1 cellular context compared by ENCODE assay signal in genomic region chr11:68043349-68044144, GRCh38.
TF ChIP-seq lines count a peak whose summit lies in the region.

No MANE protein-coding gene starts in this region.

TF ChIP-seq in K562, 482 proteins besides CTCF, POLR2A, EP300 and RAD21 (continued from another document and continues in another):
- TF ChIP-seq, protein P1, sequence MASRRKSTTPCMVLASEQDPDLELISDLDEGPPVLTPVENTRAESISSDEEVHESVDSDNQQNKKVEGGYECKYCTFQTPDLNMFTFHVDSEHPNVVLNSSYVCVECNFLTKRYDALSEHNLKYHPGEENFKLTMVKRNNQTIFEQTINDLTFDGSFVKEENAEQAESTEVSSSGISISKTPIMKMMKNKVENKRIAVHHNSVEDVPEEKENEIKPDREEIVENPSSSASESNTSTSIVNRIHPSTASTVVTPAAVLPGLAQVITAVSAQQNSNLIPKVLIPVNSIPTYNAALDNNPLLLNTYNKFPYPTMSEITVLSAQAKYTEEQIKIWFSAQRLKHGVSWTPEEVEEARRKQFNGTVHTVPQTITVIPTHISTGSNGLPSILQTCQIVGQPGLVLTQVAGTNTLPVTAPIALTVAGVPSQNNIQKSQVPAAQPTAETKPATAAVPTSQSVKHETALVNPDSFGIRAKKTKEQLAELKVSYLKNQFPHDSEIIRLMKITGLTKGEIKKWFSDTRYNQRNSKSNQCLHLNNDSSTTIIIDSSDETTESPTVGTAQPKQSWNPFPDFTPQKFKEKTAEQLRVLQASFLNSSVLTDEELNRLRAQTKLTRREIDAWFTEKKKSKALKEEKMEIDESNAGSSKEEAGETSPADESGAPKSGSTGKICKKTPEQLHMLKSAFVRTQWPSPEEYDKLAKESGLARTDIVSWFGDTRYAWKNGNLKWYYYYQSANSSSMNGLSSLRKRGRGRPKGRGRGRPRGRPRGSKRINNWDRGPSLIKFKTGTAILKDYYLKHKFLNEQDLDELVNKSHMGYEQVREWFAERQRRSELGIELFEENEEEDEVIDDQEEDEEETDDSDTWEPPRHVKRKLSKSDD (conservative IDR thresholded peaks at IDR 0.05; ENCODE audit: low read length) = no peak
- TF ChIP-seq STAT5A (IDR thresholded peaks at IDR 0.05; ENCODE audit: borderline replicate concordance, low read length) = peak; percentile 8; the same call in 1 of the 2 replicates
- TF ChIP-seq MGA (IDR thresholded peaks at IDR 0.05) = no peak; the same call in none of the 2 replicates
- peak in 1 of 2 experiments; percentile 49; a peak in 1 of 4 replicates for TF ChIP-seq ZNF639 (CRISPR knock-in tag; conservative IDR thresholded peaks at IDR 0.05 in 1 of 2, IDR thresholded peaks at IDR 0.05 in 1 of 2)
- TF ChIP-seq HDAC6 (IDR thresholded peaks at IDR 0.05; ENCODE audit: low read depth, low read length) = no peak
- TF ChIP-seq SP1 (CRISPR knock-in tag; IDR thresholded peaks at IDR 0.05) = peak; percentile 56; the same call in 1 of the 2 replicates
- TF ChIP-seq POLR2AphosphoS5 (IDR thresholded peaks at IDR 0.05; ENCODE audit: control insufficient read depth, insufficient read depth, low read depth, low read length) = peak; percentile 34; the same call in 1 of the 2 replicates
- TF ChIP-seq USF2 (CRISPR knock-in tag; IDR thresholded peaks at IDR 0.05) = peak; percentile 13; the same call in 1 of the 2 replicates
- TF ChIP-seq CBX3 (IDR thresholded peaks at IDR 0.05; ENCODE audit: borderline replicate concordance in 1 of 2, low read length in 2 of 2) = peak in 1 of 2 experiments; percentile 45; a peak in 1 of 3 replicates
- TF ChIP-seq CBX2 (IDR thresholded peaks at IDR 0.05; ENCODE audit: insufficient read depth, low read length, poor library complexity, severe bottlenecking) = no peak
- TF ChIP-seq, protein P2, sequence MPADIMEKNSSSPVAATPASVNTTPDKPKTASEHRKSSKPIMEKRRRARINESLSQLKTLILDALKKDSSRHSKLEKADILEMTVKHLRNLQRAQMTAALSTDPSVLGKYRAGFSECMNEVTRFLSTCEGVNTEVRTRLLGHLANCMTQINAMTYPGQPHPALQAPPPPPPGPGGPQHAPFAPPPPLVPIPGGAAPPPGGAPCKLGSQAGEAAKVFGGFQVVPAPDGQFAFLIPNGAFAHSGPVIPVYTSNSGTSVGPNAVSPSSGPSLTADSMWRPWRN (IDR thresholded peaks at IDR 0.05; ENCODE audit: low read depth) = peak; percentile 70; the same call in 1 of the 2 replicates
- TF ChIP-seq ATF3 (IDR thresholded peaks at IDR 0.05) = peak; percentile 91
- peak; percentile 78; the same call in 1 of the 2 replicates for TF ChIP-seq ATF3 (CRISPR knock-in tag; conservative IDR thresholded peaks at IDR 0.05)
- TF ChIP-seq, protein P3, sequence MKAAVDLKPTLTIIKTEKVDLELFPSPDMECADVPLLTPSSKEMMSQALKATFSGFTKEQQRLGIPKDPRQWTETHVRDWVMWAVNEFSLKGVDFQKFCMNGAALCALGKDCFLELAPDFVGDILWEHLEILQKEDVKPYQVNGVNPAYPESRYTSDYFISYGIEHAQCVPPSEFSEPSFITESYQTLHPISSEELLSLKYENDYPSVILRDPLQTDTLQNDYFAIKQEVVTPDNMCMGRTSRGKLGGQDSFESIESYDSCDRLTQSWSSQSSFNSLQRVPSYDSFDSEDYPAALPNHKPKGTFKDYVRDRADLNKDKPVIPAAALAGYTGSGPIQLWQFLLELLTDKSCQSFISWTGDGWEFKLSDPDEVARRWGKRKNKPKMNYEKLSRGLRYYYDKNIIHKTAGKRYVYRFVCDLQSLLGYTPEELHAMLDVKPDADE (conservative IDR thresholded peaks at IDR 0.05; ENCODE audit: control insufficient read depth, low read depth, low read length) = peak; percentile 78; the same call in 1 of the 2 replicates
- TF ChIP-seq KAT7 (CRISPR knock-in tag; IDR thresholded peaks at IDR 0.05; ENCODE audit: borderline replicate concordance) = no peak
- TF ChIP-seq ATF1 (CRISPR knock-in tag; IDR thresholded peaks at IDR 0.05) = no peak
- TF ChIP-seq ATF1 (tag; IDR thresholded peaks at IDR 0.05) = peak; percentile 59
- TF ChIP-seq, protein P4, sequence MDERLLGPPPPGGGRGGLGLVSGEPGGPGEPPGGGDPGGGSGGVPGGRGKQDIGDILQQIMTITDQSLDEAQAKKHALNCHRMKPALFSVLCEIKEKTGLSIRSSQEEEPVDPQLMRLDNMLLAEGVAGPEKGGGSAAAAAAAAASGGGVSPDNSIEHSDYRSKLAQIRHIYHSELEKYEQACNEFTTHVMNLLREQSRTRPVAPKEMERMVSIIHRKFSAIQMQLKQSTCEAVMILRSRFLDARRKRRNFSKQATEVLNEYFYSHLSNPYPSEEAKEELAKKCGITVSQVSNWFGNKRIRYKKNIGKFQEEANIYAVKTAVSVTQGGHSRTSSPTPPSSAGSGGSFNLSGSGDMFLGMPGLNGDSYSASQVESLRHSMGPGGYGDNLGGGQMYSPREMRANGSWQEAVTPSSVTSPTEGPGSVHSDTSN (CRISPR knock-in tag; IDR thresholded peaks at IDR 0.05; ENCODE audit: low read depth) = no peak
- TF ChIP-seq, protein P4 (tag; conservative IDR thresholded peaks at IDR 0.05; ENCODE audit: low read depth) = no peak
- no peak for TF ChIP-seq CEBPZ (IDR thresholded peaks at IDR 0.05; ENCODE audit: borderline replicate concordance, low read depth, low read length)
- TF ChIP-seq XRCC5 (IDR thresholded peaks at IDR 0.05; ENCODE audit: low read depth, low read length) = 0 out of 2 replicates have a peak, but pooled peaks have one; percentile 13
- peak in 1 of 2 experiments; percentile 69 for TF ChIP-seq MAZ (CRISPR knock-in tag; conservative IDR thresholded peaks at IDR 0.05 in 1 of 2, IDR thresholded peaks at IDR 0.05 in 1 of 2)
- TF ChIP-seq SMARCB1 (IDR thresholded peaks at IDR 0.05; ENCODE audit: insufficient read length, low read depth) = peak; percentile 19
